In the genomic region with DNA sequence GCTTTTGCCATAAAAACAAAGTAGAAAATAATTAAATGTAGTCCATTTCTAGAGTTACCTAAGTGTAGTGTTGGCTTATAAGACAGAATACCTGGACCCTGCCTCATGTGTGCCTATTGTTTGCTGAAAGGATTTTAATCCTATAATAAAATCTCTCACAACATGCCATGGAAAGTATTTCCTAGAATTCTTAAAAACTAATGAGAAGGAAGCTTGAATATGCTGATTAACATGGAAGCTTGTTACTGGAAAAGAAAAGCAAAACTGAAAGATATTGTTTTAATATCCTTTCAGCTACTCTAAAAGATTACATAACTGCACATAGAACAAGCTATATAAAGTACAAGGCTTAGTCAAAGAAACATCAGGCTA, we compare ENCODE assay signal across 22 cellular contexts.
"Had no signal": no experiment of that assay in that cellular context is flagged by ENCODE, and none has a peak within 500 bp of the region (broad histone marks: within the 10 kb centered on the region; RNA-seq: fewer than 3 reads in every experiment).

No MANE protein-coding gene starts in this region.

- H3K4me1 Mint-ChIP-seq: naive thymus-derived CD8-positive, alpha-beta T cell had no signal

- H3K4me3 ChIP-seq: coronary artery, heart left ventricle, mucosa of descending colon, right atrium auricular region, sigmoid colon, skin epidermis, stomach, thoracic aorta, transverse colon had no signal

- H3K27ac ChIP-seq: coronary artery, neutrophil, right atrium auricular region, sigmoid colon, thoracic aorta had no signal

- H3K27ac Mint-ChIP-seq: naive thymus-derived CD8-positive, alpha-beta T cell had no signal

- H3K4me1 ChIP-seq: right atrium auricular region, sigmoid colon had no signal

- H3K9me3 ChIP-seq: heart left ventricle, mucosa of descending colon, neutrophil, right atrium auricular region, sigmoid colon, stomach, thoracic aorta, transverse colon had no signal

- H3K36me3 ChIP-seq: heart left ventricle, neutrophil, right atrium auricular region, sigmoid colon, stomach, thoracic aorta, transverse colon had no signal

- ATAC-seq: heart left ventricle; left lobe of liver; mucosa of descending colon; naive thymus-derived CD8-positive, alpha-beta T cell had no signal

- H3K36me3 Mint-ChIP-seq: naive thymus-derived CD8-positive, alpha-beta T cell had no signal

- FAIRE-seq: endothelial cell of umbilical vein, frontal cortex, urothelium cell line had no signal

- H3K4me3 Mint-ChIP-seq: endodermal cell; naive thymus-derived CD8-positive, alpha-beta T cell had no signal

- DNase-seq: effector CD4-positive, alpha-beta T cell; endodermal cell; heart left ventricle; hypothalamus; islet precursor cell; naive thymus-derived CD8-positive, alpha-beta T cell; sigmoid colon; stimulated activated CD4-positive, alpha-beta T cell treated with anti-CD3 and anti-CD28 coated beads, Interleukin-12 subunit alpha, Interleukin-12 subunit beta, amount 100 ng/mL, for 4 hours; stimulated activated naive CD4-positive, alpha-beta T cell; stomach; substantia nigra; transverse colon had no signal

- H3K27me3 ChIP-seq: right atrium auricular region, sigmoid colon, stomach, transverse colon had no signal

- H3K9me3 Mint-ChIP-seq: endodermal cell; naive thymus-derived CD8-positive, alpha-beta T cell had no signal
